ENCODE assay signal across 1 cellular context in genomic region chr10:50807851-50808776, GRCh38.
TF ChIP-seq lines count a peak whose summit lies in the region.

No MANE protein-coding gene starts in this region.

TF ChIP-seq in HepG2, 621 proteins besides CTCF, POLR2A, EP300 and RAD21 (continued from another document and continues in another):
- TF ChIP-seq PATZ1 (CRISPR knock-in tag; IDR thresholded peaks at IDR 0.05) (no peak), ZSCAN22 (CRISPR knock-in tag; IDR thresholded peaks at IDR 0.05) (no peak), PBX3 (CRISPR knock-in tag; IDR thresholded peaks at IDR 0.05; ENCODE audit: borderline replicate concordance) (no peak), ZNF709 (CRISPR knock-in tag; IDR thresholded peaks at IDR 0.05) (no peak), ZNF574 (CRISPR knock-in tag; IDR thresholded peaks at IDR 0.05) (no peak), THRA (CRISPR knock-in tag; IDR thresholded peaks at IDR 0.05; ENCODE audit: borderline replicate concordance) (no peak; the same call in 1 of the 2 replicates), ZNF609 (CRISPR knock-in tag; IDR thresholded peaks at IDR 0.05; ENCODE audit: borderline replicate concordance) (0 out of 2 replicates have a peak, but pooled peaks have one; percentile 32), ZBTB3 (CRISPR knock-in tag; IDR thresholded peaks at IDR 0.05; ENCODE audit: borderline replicate concordance, low read depth) (no peak), MAFK (conservative IDR thresholded peaks at IDR 0.05 in 1 of 2, IDR thresholded peaks at IDR 0.05 in 1 of 2; ENCODE audit: low read length in 2 of 2) (peak in 1 of 2 experiments; percentile 60; a peak in 3 of 4 replicates), XRCC5 (optimal IDR thresholded peaks at IDR 0.05; ENCODE audit: low read length) (peak; percentile 68), THYN1 (CRISPR knock-in tag; IDR thresholded peaks at IDR 0.05; ENCODE audit: borderline replicate concordance, low read depth) (no peak), NKX3-1 (CRISPR knock-in tag; IDR thresholded peaks at IDR 0.05) (no peak), ZNF264 (CRISPR knock-in tag; IDR thresholded peaks at IDR 0.05) (no peak), BRCA1 (CRISPR knock-in tag; IDR thresholded peaks at IDR 0.05) (no peak), GFI1 (CRISPR knock-in tag; IDR thresholded peaks at IDR 0.05; ENCODE audit: borderline replicate concordance) (peak; percentile 27; the same call in 1 of the 2 replicates), LCORL (IDR thresholded peaks at IDR 0.05) (no peak), LCORL (CRISPR knock-in tag; IDR thresholded peaks at IDR 0.05) (0 out of 2 replicates have a peak, but pooled peaks have one; percentile 20), RFXANK (CRISPR knock-in tag; IDR thresholded peaks at IDR 0.05) (peak; percentile 92; the same call in 1 of the 2 replicates), FOXP4 (CRISPR knock-in tag; IDR thresholded peaks at IDR 0.05) (peak; percentile 82), ZHX2 (IDR thresholded peaks at IDR 0.05; ENCODE audit: low read depth) (no peak), ZHX2 (CRISPR knock-in tag; IDR thresholded peaks at IDR 0.05; ENCODE audit: borderline replicate concordance) (no peak), RFX1 (IDR thresholded peaks at IDR 0.05) (peak; percentile 79), MAF1 (CRISPR knock-in tag; IDR thresholded peaks at IDR 0.05; ENCODE audit: borderline replicate concordance) (no peak), ZNF263 (CRISPR knock-in tag; IDR thresholded peaks at IDR 0.05) (no peak), PAXIP1 (CRISPR knock-in tag; conservative IDR thresholded peaks at IDR 0.05) (peak; percentile 87), ZNF432 (CRISPR knock-in tag; IDR thresholded peaks at IDR 0.05; ENCODE audit: borderline replicate concordance) (no peak), HOXA3 (CRISPR knock-in tag; IDR thresholded peaks at IDR 0.05) (peak; percentile 37; the same call in 1 of the 2 replicates), FOXK2 (IDR thresholded peaks at IDR 0.05) (peak; percentile 72; the same call in 1 of the 2 replicates), ZBTB20 (CRISPR knock-in tag; IDR thresholded peaks at IDR 0.05; ENCODE audit: borderline replicate concordance, low read depth) (no peak), CHCHD3 (CRISPR knock-in tag; IDR thresholded peaks at IDR 0.05) (no peak), ZNF577 (CRISPR knock-in tag; IDR thresholded peaks at IDR 0.05; ENCODE audit: borderline replicate concordance, low read depth) (no peak), ZSCAN12 (CRISPR knock-in tag; IDR thresholded peaks at IDR 0.05) (no peak), TCF7L2 (IDR thresholded peaks at IDR 0.05; ENCODE audit: low read depth, low read length) (no peak)
